18 cellular contexts compared by ENCODE assay signal in genomic region chr17:72906306-72906705, GRCh38.
DNase-seq lines count a peak whose midpoint lies in the region; ATAC-seq and TF ChIP-seq lines count a peak whose summit lies in the region.
"Had no signal": no experiment of that assay in that cellular context is flagged by ENCODE, and none has a peak within 500 bp of the region (broad histone marks: within the 10 kb centered on the region; RNA-seq: fewer than 3 reads in every experiment).

No MANE protein-coding gene starts in this region.

- H3K4me1 Mint-ChIP-seq in glutamatergic neuron (ENCODE audit: low read depth, unreplicated experiment): peaks cover 3% of the 10 kb centered on the region
- no peaks in the 10 kb centered on the region for H3K4me1 Mint-ChIP-seq in activated T-cell treated with anti-CD3 and anti-CD28 coated beads, Interleukin-2, amount 50 U/mL, for 4 hours (ENCODE audit: low read depth)
- H3K4me1 Mint-ChIP-seq: B cell, IgD-negative memory B cell had no signal

- H3K4me3 Mint-ChIP-seq in glutamatergic neuron (ENCODE audit: unreplicated experiment): no peak overlapping the region
- H3K4me3 Mint-ChIP-seq in activated T-cell treated with anti-CD3 and anti-CD28 coated beads, Interleukin-2, amount 50 U/mL, for 4 hours: no peak overlapping the region
- H3K4me3 Mint-ChIP-seq: B cell; CD4-positive, alpha-beta T cell; H9; IgD-negative memory B cell had no signal

- H3K4me3 ChIP-seq in BLaER1 treated with 17β-estradiol and CSF1 and Interleukin-3, amounts not matched to agents 10 nM and 100 nM: no peak overlapping the region
- H3K4me3 ChIP-seq: GM12878 had no signal

- H3K36me3 ChIP-seq in BLaER1 treated with 17β-estradiol and CSF1 and Interleukin-3, amounts not matched to agents 10 nM and 100 nM: peaks cover 0 to 22% (median 11%) of the 10 kb centered on the region in 11 experiments; a peak in 11 of 22 replicates

- no peak overlapping the region for H3K9ac ChIP-seq in BLaER1 treated with 17β-estradiol and CSF1 and Interleukin-3, amounts not matched to agents 10 nM and 100 nM

- H3K4me2 ChIP-seq in BLaER1 treated with 17β-estradiol and CSF1 and Interleukin-3, amounts not matched to agents 10 nM and 100 nM: peak overlapping the region in 8 of 11 experiments; percentile 51 to 80 (median 54); a peak in 15 of 22 replicates

- peaks cover 0 to 27% (median 10%) of the 10 kb centered on the region in 11 experiments; a peak in 14 of 22 replicates for H3K9me3 ChIP-seq in BLaER1 treated with 17β-estradiol and CSF1 and Interleukin-3, amounts not matched to agents 10 nM and 100 nM (replicated peaks in 1 of 11)

- peaks cover 5% of the 10 kb centered on the region for H3K9me3 Mint-ChIP-seq in glutamatergic neuron (ENCODE audit: unreplicated experiment)
- no peaks in the 10 kb centered on the region for H3K9me3 Mint-ChIP-seq in activated T-cell treated with anti-CD3 and anti-CD28 coated beads, Interleukin-2, amount 50 U/mL, for 4 hours
- H3K9me3 Mint-ChIP-seq: CD4-positive, alpha-beta T cell; H9; IgD-negative memory B cell had no signal

- H3K27me3 Mint-ChIP-seq in glutamatergic neuron (ENCODE audit: unreplicated experiment): peaks cover 3% of the 10 kb centered on the region
- no peaks in the 10 kb centered on the region for H3K27me3 Mint-ChIP-seq in activated T-cell treated with anti-CD3 and anti-CD28 coated beads, Interleukin-2, amount 50 U/mL, for 4 hours (ENCODE audit: low read depth)
- H3K27me3 Mint-ChIP-seq: B cell; CD4-positive, alpha-beta T cell; IgD-negative memory B cell had no signal

- peak; percentile 86 for DNase-seq in cerebellar cortex (ENCODE audit: low spot score)
- peak; percentile 9 to 14 for DNase-seq in dermis microvascular lymphatic vessel endothelial cell (ENCODE audit: low read depth in 2 of 2)
- no peak for DNase-seq in glutamatergic neuron
- DNase-seq in stimulated activated CD4-positive, alpha-beta T cell treated with anti-CD3 and anti-CD28 coated beads, Interleukin-15, amount 100 ng/mL, for 24 hours: no peak
- DNase-seq in activated T-cell treated with anti-CD3 and anti-CD28 coated beads, Interleukin-2, amount 50 U/mL, for 4 hours: no peak
- no peak for DNase-seq in NK-92 (lab: John Stamatoyannopoulos, UW; ENCODE audit: unreplicated experiment)
- DNase-seq in COR-L47 (lab: John Stamatoyannopoulos, UW): no peak
- DNase-seq: CD4-positive, alpha-beta T cell; DMS153; DMS79; GF-D8; H9 had no signal

- no peaks in the 10 kb centered on the region for H4K20me1 ChIP-seq in BLaER1 treated with 17β-estradiol and CSF1 and Interleukin-3, amounts not matched to agents 10 nM and 100 nM

- H3K36me3 Mint-ChIP-seq in glutamatergic neuron (ENCODE audit: unreplicated experiment): no peaks in the 10 kb centered on the region
- H3K36me3 Mint-ChIP-seq in activated T-cell treated with anti-CD3 and anti-CD28 coated beads, Interleukin-2, amount 50 U/mL, for 4 hours (ENCODE audit: insufficient read depth): peaks cover 8% of the 10 kb centered on the region

- H3K27me3 ChIP-seq in BLaER1 treated with 17β-estradiol and CSF1 and Interleukin-3, amounts not matched to agents 10 nM and 100 nM: no peaks in the 10 kb centered on the region

- peak overlapping the region; percentile 1 for H3K27ac Mint-ChIP-seq in glutamatergic neuron (ENCODE audit: unreplicated experiment)
- H3K27ac Mint-ChIP-seq: B cell; CD4-positive, alpha-beta T cell; IgD-negative memory B cell had no signal

- no peak for TF ChIP-seq CTCF in glutamatergic neuron (IDR thresholded peaks at IDR 0.05; ENCODE audit: partially characterized antibody, unreplicated experiment)

- H3K27ac ChIP-seq in BLaER1 treated with 17β-estradiol and CSF1 and Interleukin-3, amounts not matched to agents 10 nM and 100 nM: peak overlapping the region in 4 of 11 experiments; percentile 8 to 45 (median 32); a peak in 4 of 22 replicates
- H3K27ac ChIP-seq: C4-2B had no signal

- peaks cover 0 to 82% (median 66%) of the 10 kb centered on the region in 10 experiments; a peak in 18 of 20 replicates for H3K4me1 ChIP-seq in BLaER1 treated with 17β-estradiol and CSF1 and Interleukin-3, amounts not matched to agents 10 nM and 100 nM

- no peak for ATAC-seq in activated T-cell treated with anti-CD3 and anti-CD28 coated beads, Interleukin-2, amount 50 U/mL, for 4 hours
- ATAC-seq: GM12878, HepG2 had no signal

Comparison
In these comparisons a context has a peak if more than half of its experiments do, and no peak if none do; other contexts are left out.
1. DNase-seq: peak in cerebellar cortex (single experiment) and dermis microvascular lymphatic vessel endothelial cell (2 of 2); none in glutamatergic neuron (single experiment), stimulated activated CD4-positive, alpha-beta T cell treated with anti-CD3 and anti-CD28 coated beads, Interleukin-15, amount 100 ng/mL, for 24 hours (single experiment), activated T-cell treated with anti-CD3 and anti-CD28 coated beads, Interleukin-2, amount 50 U/mL, for 4 hours (single experiment), NK-92 (single experiment) and COR-L47 (single experiment).